18 cellular contexts compared by ENCODE assay signal in genomic region chr5:160061770-160062169, GRCh38.
"Had no signal": no experiment of that assay in that cellular context is flagged by ENCODE, and none has a peak within 500 bp of the region (broad histone marks: within the 10 kb centered on the region; RNA-seq: fewer than 3 reads in every experiment).

No MANE protein-coding gene starts in this region.

- H3K27me3 ChIP-seq: neutrophil, spleen, tibial nerve, upper lobe of right lung, vagina had no signal

- H3K4me3 ChIP-seq: coronary artery, spleen, tibial nerve, upper lobe of right lung, vagina had no signal

- H3K27ac ChIP-seq: coronary artery, neutrophil, spleen, tibial nerve, upper lobe of right lung, vagina had no signal

- DNase-seq: effector CD4-positive, alpha-beta T cell; kidney glomerular epithelial cell; mammary epithelial cell; naive thymus-derived CD4-positive, alpha-beta T cell; nephron progenitor cell; spleen; stimulated activated CD4-positive, alpha-beta T cell treated with anti-CD3 and anti-CD28 coated beads, Interleukin-15, amount 100 ng/mL, for 24 hours; stimulated activated CD4-positive, alpha-beta T cell treated with anti-CD3 and anti-CD28 coated beads, Interleukin-1b, Interleukin-23, amount 100 ng/mL, for 48 hours; stimulated activated CD4-positive, alpha-beta T cell treated with anti-CD3 and anti-CD28 coated beads, Interleukin-4, amount 100 ng/mL, for 24 hours; upper lobe of right lung had no signal

- H3K4me1 ChIP-seq: spleen, tibial nerve, upper lobe of right lung had no signal

- H3K9me3 ChIP-seq: neutrophil, spleen, upper lobe of right lung, vagina had no signal

- H3K9me3 Mint-ChIP-seq: naive thymus-derived CD4-positive, alpha-beta T cell; stimulated activated memory B cell treated with anti-CD40 and anti-IgM and Interleukin-4, amounts not matched to agents 10 μg/mL and 1 μg/mL and 100 μg/mL, for 72 hours; stimulated activated naive CD8-positive, alpha-beta T cell treated with anti-CD3 and anti-CD28 coated beads, Interleukin-15, Interleukin-2, amounts not matched to agents 100 ng/mL and 50 ng/mL, for 24 hours had no signal

- ATAC-seq: esophagus mucosa; naive thymus-derived CD4-positive, alpha-beta T cell; sciatic nerve; stimulated activated memory B cell treated with anti-CD40 and anti-IgM and Interleukin-4, amounts not matched to agents 10 μg/mL and 1 μg/mL and 100 μg/mL, for 72 hours; upper lobe of right lung had no signal

- H3K27ac Mint-ChIP-seq: nephron progenitor cell; stimulated activated memory B cell treated with anti-CD40 and anti-IgM and Interleukin-4, amounts not matched to agents 10 μg/mL and 1 μg/mL and 100 μg/mL, for 72 hours; stimulated activated naive CD8-positive, alpha-beta T cell treated with anti-CD3 and anti-CD28 coated beads, Interleukin-15, Interleukin-2, amounts not matched to agents 100 ng/mL and 50 ng/mL, for 24 hours had no signal

- H3K4me1 Mint-ChIP-seq: stimulated activated memory B cell treated with anti-CD40 and anti-IgM and Interleukin-4, amounts not matched to agents 10 μg/mL and 1 μg/mL and 100 μg/mL, for 72 hours had no signal

- H3K4me3 Mint-ChIP-seq: naive thymus-derived CD4-positive, alpha-beta T cell; nephron progenitor cell; stimulated activated memory B cell treated with anti-CD40 and anti-IgM and Interleukin-4, amounts not matched to agents 10 μg/mL and 1 μg/mL and 100 μg/mL, for 72 hours; stimulated activated naive CD8-positive, alpha-beta T cell treated with anti-CD3 and anti-CD28 coated beads, Interleukin-15, Interleukin-2, amounts not matched to agents 100 ng/mL and 50 ng/mL, for 24 hours had no signal

- H3K27me3 Mint-ChIP-seq: naive thymus-derived CD4-positive, alpha-beta T cell; stimulated activated memory B cell treated with anti-CD40 and anti-IgM and Interleukin-4, amounts not matched to agents 10 μg/mL and 1 μg/mL and 100 μg/mL, for 72 hours; stimulated activated naive CD8-positive, alpha-beta T cell treated with anti-CD3 and anti-CD28 coated beads, Interleukin-15, Interleukin-2, amounts not matched to agents 100 ng/mL and 50 ng/mL, for 24 hours had no signal
